In the genomic region with DNA sequence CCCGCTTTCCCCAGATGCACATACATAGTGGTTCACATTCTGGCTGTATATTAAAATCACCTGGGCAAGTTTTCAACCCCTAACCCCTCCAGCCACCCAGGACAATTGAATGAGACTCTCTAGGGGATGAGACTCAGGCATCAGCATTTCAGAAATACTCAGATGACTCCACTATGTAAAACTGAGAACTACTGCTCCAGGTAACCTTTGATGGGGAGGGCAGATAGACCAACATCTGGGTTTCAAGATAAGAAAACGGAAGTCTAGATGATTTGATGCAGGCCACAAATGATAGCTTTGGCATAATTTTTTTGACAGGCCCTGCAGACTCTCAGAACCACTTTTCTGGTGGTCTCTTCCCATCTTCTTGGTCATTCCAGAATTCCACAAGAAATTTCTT, we compare ENCODE assay signal across 15 cellular contexts.
DNase-seq lines count a peak whose midpoint lies in the region; ATAC-seq lines count a peak whose summit lies in the region.
"Had no signal": no experiment of that assay in that cellular context is flagged by ENCODE, and none has a peak within 500 bp of the region (broad histone marks: within the 10 kb centered on the region; RNA-seq: fewer than 3 reads in every experiment).

No MANE protein-coding gene starts in this region.

- H3K36me3 Mint-ChIP-seq in activated T-cell treated with anti-CD3 and anti-CD28 coated beads, Interleukin-2, amount 50 U/mL, for 72 hours (ENCODE audit: insufficient read depth in 2 of 2) = no peaks in the 10 kb centered on the region
- H3K36me3 Mint-ChIP-seq: activated naive CD8-positive, alpha-beta T cell had no signal

- H3K27me3 Mint-ChIP-seq in activated T-cell treated with anti-CD3 and anti-CD28 coated beads, Interleukin-2, amount 50 U/mL, for 72 hours (ENCODE audit: low read depth) = peaks cover 25% of the 10 kb centered on the region

- ATAC-seq in activated T-cell treated with anti-CD3 and anti-CD28 coated beads, Interleukin-2, amount 50 U/mL, for 72 hours (replicated peaks in 1 of 2) = peak; percentile 87 to 90
- ATAC-seq in HG02571 (IDR thresholded peaks at IDR 0.05; ENCODE audit: unreplicated experiment) = peak; percentile 43
- peak; percentile 44 for ATAC-seq in HG03439 (IDR thresholded peaks at IDR 0.05; ENCODE audit: unreplicated experiment)
- peak; percentile 34 for ATAC-seq in stimulated activated naive CD8-positive, alpha-beta T cell treated with anti-CD3 and anti-CD28 coated beads, Interleukin-15, Interleukin-2, amounts not matched to agents 100 U/mL and 50 U/mL, for 24 hours
- ATAC-seq: A549, esophagus mucosa had no signal

- peak; percentile 6 to 11 for DNase-seq in activated T-cell treated with anti-CD3 and anti-CD28 coated beads, Interleukin-2, amount 50 U/mL, for 72 hours
- DNase-seq in activated T-cell treated with anti-CD3 and anti-CD28 coated beads, Interleukin-2, amount 50 U/mL, for 1 hour = no peak
- DNase-seq in stimulated activated naive CD8-positive, alpha-beta T cell treated with anti-CD3 and anti-CD28 coated beads, Interleukin-15, Interleukin-2, amounts not matched to agents 100 U/mL and 50 U/mL, for 24 hours = no peak
- DNase-seq in CD1c-positive myeloid dendritic cell (ENCODE audit: extremely low spot score) (no peak), head of caudate nucleus (no peak), NCI-H2171 treated with DMSO at 0.1 percent for 48 hours (lab: John Stamatoyannopoulos, UW) (no peak)
- DNase-seq: Caco-2, GM23248, NCI-H226, uterus had no signal

- peaks cover 19% of the 10 kb centered on the region for H3K4me1 Mint-ChIP-seq in activated T-cell treated with anti-CD3 and anti-CD28 coated beads, Interleukin-2, amount 50 U/mL, for 72 hours (ENCODE audit: low read depth)

- no peak overlapping the region for H3K4me3 Mint-ChIP-seq in activated T-cell treated with anti-CD3 and anti-CD28 coated beads, Interleukin-2, amount 50 U/mL, for 72 hours
- H3K4me3 Mint-ChIP-seq: activated naive CD8-positive, alpha-beta T cell had no signal

- H3K27ac Mint-ChIP-seq in activated T-cell treated with anti-CD3 and anti-CD28 coated beads, Interleukin-2, amount 50 U/mL, for 72 hours = no peak overlapping the region
- H3K27ac Mint-ChIP-seq: activated naive CD8-positive, alpha-beta T cell had no signal

- intact Hi-C loops in head of caudate nucleus (cut with DNase I) = loop anchor here (10.0 kb wide), 1 partner anchor 173 kb away; no protein-coding TSS in a partner anchor

- H3K9me3 Mint-ChIP-seq in activated T-cell treated with anti-CD3 and anti-CD28 coated beads, Interleukin-2, amount 50 U/mL, for 72 hours = no peaks in the 10 kb centered on the region

Comparison
In these comparisons a context has a peak if more than half of its experiments do, and no peak if none do; other contexts are left out.
1. DNase-seq: peak in activated T-cell treated with anti-CD3 and anti-CD28 coated beads, Interleukin-2, amount 50 U/mL, for 72 hours (2 of 2); none in activated T-cell treated with anti-CD3 and anti-CD28 coated beads, Interleukin-2, amount 50 U/mL, for 1 hour (single experiment), stimulated activated naive CD8-positive, alpha-beta T cell treated with anti-CD3 and anti-CD28 coated beads, Interleukin-15, Interleukin-2, amounts not matched to agents 100 U/mL and 50 U/mL, for 24 hours (single experiment), CD1c-positive myeloid dendritic cell (single experiment), head of caudate nucleus (0 of 42) and NCI-H2171 treated with DMSO at 0.1 percent for 48 hours (single experiment).
2. ATAC-seq: peak in every context shown above with its lines; median percentile 88 in activated T-cell treated with anti-CD3 and anti-CD28 coated beads, Interleukin-2, amount 50 U/mL, for 72 hours; 44 in HG03439; 43 in HG02571; 34 in stimulated activated naive CD8-positive, alpha-beta T cell treated with anti-CD3 and anti-CD28 coated beads, Interleukin-15, Interleukin-2, amounts not matched to agents 100 U/mL and 50 U/mL, for 24 hours.